ENCODE assay signal across 8 cellular contexts in the genomic region with DNA sequence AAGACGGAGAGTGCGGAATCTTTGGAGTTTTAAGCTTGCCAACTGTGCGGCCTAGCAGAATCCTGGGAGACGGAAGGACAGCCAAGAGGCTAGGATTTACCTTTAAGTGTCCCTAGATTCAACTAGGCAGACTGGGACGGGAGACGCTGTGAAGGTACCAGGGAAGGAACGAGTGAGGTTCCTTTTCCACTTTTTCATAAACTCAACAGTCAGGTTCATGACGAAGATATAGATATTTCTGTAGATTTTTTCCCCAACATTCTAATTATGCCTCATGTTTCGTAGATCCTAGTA. TPM values are rescaled to one million over a fixed set of nuclear protein-coding genes. Genes with fewer than 3 reads are reported as not detected.
DNase-seq lines count a peak whose midpoint lies in the region; ATAC-seq and TF ChIP-seq lines count a peak whose summit lies in the region.

No MANE protein-coding gene starts in this region.

- peak in 1 of 3 experiments; percentile 1 for TF ChIP-seq CTCF in testis (IDR thresholded peaks at IDR 0.05)

- H3K4me1 ChIP-seq in iPS-20b (ENCODE audit: insufficient read depth, low read length), result 0 out of 2 replicates have a peak, but pooled peaks cover 5% of the 10 kb centered on the region
- H3K4me1 ChIP-seq in testis, result peaks cover 31% of the 10 kb centered on the region

- no peaks in the 10 kb centered on the region for H3K27me3 Mint-ChIP-seq in T-helper 1 cell treated with Interleukin-12 subunit alpha and Interleukin-12 subunit beta and Interleukin-4 antibody, amounts not matched to agents 30 μg/mL and 1 μg/mL, for 36 hours (ENCODE audit: low read depth)
- H3K27me3 Mint-ChIP-seq in activated naive CD8-positive, alpha-beta T cell treated with anti-CD3 and anti-CD28 coated beads for 36 hours, result no peaks in the 10 kb centered on the region

- peak overlapping the region; percentile 100 for H3K9ac ChIP-seq in iPS-20b (ENCODE audit: low read depth, low read length)

- peaks cover 42% of the 10 kb centered on the region for H3K36me3 Mint-ChIP-seq in T-helper 1 cell treated with Interleukin-12 subunit alpha and Interleukin-12 subunit beta and Interleukin-4 antibody, amounts not matched to agents 30 μg/mL and 1 μg/mL, for 36 hours (ENCODE audit: low read depth)
- H3K36me3 Mint-ChIP-seq in activated naive CD8-positive, alpha-beta T cell treated with anti-CD3 and anti-CD28 coated beads for 36 hours, result peaks cover 63% of the 10 kb centered on the region

- H3K4me3 Mint-ChIP-seq in T-helper 1 cell treated with Interleukin-12 subunit alpha and Interleukin-12 subunit beta and Interleukin-4 antibody, amounts not matched to agents 30 μg/mL and 1 μg/mL, for 36 hours, result peak overlapping the region; percentile 90
- peak overlapping the region; percentile 93 for H3K4me3 Mint-ChIP-seq in activated naive CD8-positive, alpha-beta T cell treated with anti-CD3 and anti-CD28 coated beads for 36 hours

- H3K4me1 Mint-ChIP-seq in T-helper 1 cell treated with Interleukin-12 subunit alpha and Interleukin-12 subunit beta and Interleukin-4 antibody, amounts not matched to agents 30 μg/mL and 1 μg/mL, for 36 hours (ENCODE audit: low read depth), result peaks cover 35% of the 10 kb centered on the region
- peaks cover 28% of the 10 kb centered on the region for H3K4me1 Mint-ChIP-seq in activated naive CD8-positive, alpha-beta T cell treated with anti-CD3 and anti-CD28 coated beads for 36 hours

- H3K27ac Mint-ChIP-seq in T-helper 1 cell treated with Interleukin-12 subunit alpha and Interleukin-12 subunit beta and Interleukin-4 antibody, amounts not matched to agents 30 μg/mL and 1 μg/mL, for 36 hours, result peak overlapping the region; percentile 92
- peak overlapping the region; percentile 99 for H3K27ac Mint-ChIP-seq in activated naive CD8-positive, alpha-beta T cell treated with anti-CD3 and anti-CD28 coated beads for 36 hours

- H3K27me3 ChIP-seq in iPS-20b (ENCODE audit: insufficient read depth, low read length), result no peaks in the 10 kb centered on the region
- H3K27me3 ChIP-seq in testis, result no peaks in the 10 kb centered on the region

- ATAC-seq in GM19467 (IDR thresholded peaks at IDR 0.05; ENCODE audit: unreplicated experiment), result no peak

- intact Hi-C loops in testis (cut with DNase I; ENCODE audit: low total_unique reads), result no loop called here

- H3K4me3 ChIP-seq in iPS-20b (ENCODE audit: low read length) (peak overlapping the region; percentile 94), testis (peak overlapping the region; percentile 92 to 97)

- H3K9me3 ChIP-seq in iPS-20b (ENCODE audit: insufficient read depth, low read depth, low read length) (no peaks in the 10 kb centered on the region; the same call in 1 of the 2 replicates), testis (no peaks in the 10 kb centered on the region)

- peaks cover 25% of the 10 kb centered on the region for H3K36me3 ChIP-seq in iPS-20b (ENCODE audit: insufficient read depth, low read depth, low read length)
- no peaks in the 10 kb centered on the region for H3K36me3 ChIP-seq in testis (ENCODE audit: low read depth, missing control alignments)

- H3K27ac ChIP-seq in iPS-20b (ENCODE audit: low read length) (peak overlapping the region; percentile 70), testis (peak overlapping the region; percentile 96 to 99)

- H3K9me3 Mint-ChIP-seq in T-helper 1 cell treated with Interleukin-12 subunit alpha and Interleukin-12 subunit beta and Interleukin-4 antibody, amounts not matched to agents 30 μg/mL and 1 μg/mL, for 36 hours, result no peaks in the 10 kb centered on the region
- no peaks in the 10 kb centered on the region for H3K9me3 Mint-ChIP-seq in activated naive CD8-positive, alpha-beta T cell treated with anti-CD3 and anti-CD28 coated beads for 36 hours

- DNase-seq in T-helper 1 cell (no peak), testis (no peak), DMS153 (lab: John Stamatoyannopoulos, UW) (no peak), iPS-NIHi7 (ENCODE audit: extremely low spot score) (no peak)
- DNase-seq in activated naive CD8-positive, alpha-beta T cell treated with anti-CD3 and anti-CD28 coated beads for 36 hours, result no peak

- 1% methylated on average over 9 of the region's 9 CpGs for WGBS in testis, 2 donors

- TF ChIP-seq POLR2A in testis (IDR thresholded peaks at IDR 0.05), result no peak

RNA-seq across cellular contexts. Expression of a gene that starts 0.6 kb away (rescaled TPM):
- 10 to 100 TPM; 40.3 to 43.6 TPM for total RNA-seq in activated naive CD8-positive, alpha-beta T cell treated with anti-CD3 and anti-CD28 coated beads for 36 hours
- 10 to 100 TPM; 35.4 to 45.9 TPM for total RNA-seq in testis
- polyA plus RNA-seq in testis (ENCODE audit: insufficient read depth, low read depth, low replicate concordance), result 21.5 TPM
